In genomic region chr13:26983533-26984315, GRCh38 we compare ENCODE assay signal across 11 cellular contexts.
A peak's percentile ranks its signal among the peaks of the same experiment; 100 is the strongest.
DNase-seq lines count a peak whose midpoint lies in the region; ATAC-seq and TF ChIP-seq lines count a peak whose summit lies in the region.
"Had no signal": no experiment of that assay in that cellular context is flagged by ENCODE, and none has a peak within 500 bp of the region (broad histone marks: within the 10 kb centered on the region; RNA-seq: fewer than 3 reads in every experiment).

No MANE protein-coding gene starts in this region.

- DNase-seq in A172 (ENCODE audit: low spot score), result peak; percentile 79
- DNase-seq in HL-60 (ENCODE audit: low read depth in 1 of 2, low spot score in 1 of 2), result no peak
- no peak for DNase-seq in breast epithelium (ENCODE audit: low spot score in 2 of 2)
- DNase-seq in activated CD4-positive, alpha-beta T cell treated with anti-CD3 and anti-CD28 coated beads, Interleukin-2, amount 50 U/mL, for 48 hours, result no peak
- DNase-seq in OCI-M2 (lab: John Stamatoyannopoulos, UW; ENCODE audit: unreplicated experiment), result no peak
- DNase-seq: activated CD4-positive, alpha-beta T cell treated with anti-CD3 and anti-CD28 coated beads, Interleukin-2, amount 10 ng/mL, durations not matched to agents 7 days and 5 days; NCI-H1930 had no signal

- H3K4me1 ChIP-seq in breast epithelium (no peaks in the 10 kb centered on the region), muscle layer of colon (ENCODE audit: insufficient read depth, low read length) (peaks cover 36% of the 10 kb centered on the region)
- H3K4me1 ChIP-seq: adrenal gland had no signal

- H3K9me3 ChIP-seq in breast epithelium (no peaks in the 10 kb centered on the region), muscle layer of colon (ENCODE audit: low read length) (no peaks in the 10 kb centered on the region)
- H3K9me3 ChIP-seq: adrenal gland had no signal

- ATAC-seq in HG03460 (IDR thresholded peaks at IDR 0.05; ENCODE audit: unreplicated experiment) (no peak), GM21515 (IDR thresholded peaks at IDR 0.05; ENCODE audit: unreplicated experiment) (no peak)

- TF ChIP-seq CTCF in HL-60 (IDR thresholded peaks at IDR 0.05; ENCODE audit: insufficient read depth, low read length) (no peak), breast epithelium (IDR thresholded peaks at IDR 0.05) (no peak)

- H3K9ac ChIP-seq in muscle layer of colon (ENCODE audit: low read length), result no peak overlapping the region

- TF ChIP-seq POLR2A in breast epithelium (IDR thresholded peaks at IDR 0.05), result no peak

- no peaks in the 10 kb centered on the region for H3K36me3 ChIP-seq in breast epithelium
- H3K36me3 ChIP-seq in muscle layer of colon (ENCODE audit: insufficient read depth, low read length), result no peaks in the 10 kb centered on the region
- H3K36me3 ChIP-seq: adrenal gland had no signal

- H3K27me3 ChIP-seq in HL-60 (ENCODE audit: insufficient read depth, poor library complexity, severe bottlenecking), result no peaks in the 10 kb centered on the region
- peaks cover 0 to 4% of the 10 kb centered on the region in 2 donors for H3K27me3 ChIP-seq in breast epithelium
- H3K27me3 ChIP-seq in muscle layer of colon (ENCODE audit: control insufficient read depth in 1 of 2, insufficient read depth in 2 of 2, low read length in 2 of 2), result no peaks in the 10 kb centered on the region

- H3K27ac ChIP-seq in HL-60 (replicated peaks) (peak overlapping the region; percentile 76), breast epithelium (peak overlapping the region; percentile 5 to 64), muscle layer of colon (ENCODE audit: low read depth, low read length) (peak overlapping the region; percentile 69)

- intact Hi-C loops in breast epithelium (cut with DNase I; ENCODE audit: low total_unique reads), result loop anchor here (10.0 kb wide), 1 partner anchor 371 kb away; no protein-coding TSS in a partner anchor

- H3K4me3 ChIP-seq in HL-60 (replicated peaks; ENCODE audit: insufficient read depth, low read length) (no peak overlapping the region), breast epithelium (no peak overlapping the region), muscle layer of colon (ENCODE audit: low read depth in 1 of 2, low read length in 2 of 2) (no peak overlapping the region)
- H3K4me3 ChIP-seq: adrenal gland had no signal
